Comparison of ENCODE assay signal across 20 cellular contexts in genomic region chr13:98945863-98946605, GRCh38. TPM values are rescaled to one million over a fixed set of nuclear protein-coding genes. Genes with fewer than 3 reads are reported as not detected.
A peak's percentile ranks its signal among the peaks of the same experiment; 100 is the strongest.
DNase-seq lines count a peak whose midpoint lies in the region; ATAC-seq, FAIRE-seq and TF ChIP-seq lines count a peak whose summit lies in the region.
"Had no signal": no experiment of that assay in that cellular context is flagged by ENCODE, and none has a peak within 500 bp of the region (broad histone marks: within the 10 kb centered on the region; RNA-seq: fewer than 3 reads in every experiment).

No MANE protein-coding gene starts in this region.

- no peaks in the 10 kb centered on the region for H3K9me3 Mint-ChIP-seq in activated CD4-positive, alpha-beta T cell treated with anti-CD3 and anti-CD28 coated beads, Interleukin-2, amount 10 ng/mL, durations not matched to agents 7 days and 5 days
- H3K9me3 Mint-ChIP-seq in astrocyte (ENCODE audit: unreplicated experiment), result no peaks in the 10 kb centered on the region
- no peaks in the 10 kb centered on the region for H3K9me3 Mint-ChIP-seq in type B pancreatic cell
- H3K9me3 Mint-ChIP-seq: activated naive CD8-positive, alpha-beta T cell treated with anti-CD3 and anti-CD28 coated beads, Interleukin-2, amount 10 ng/mL, durations not matched to agents 7 days and 5 days; activated T-cell treated with anti-CD3 and anti-CD28 coated beads, Interleukin-2, amount 50 U/mL, for 72 hours; natural killer cell had no signal

- no peak for DNase-seq in activated CD4-positive, alpha-beta T cell treated with anti-CD3 and anti-CD28 coated beads, Interleukin-2, amount 10 ng/mL, durations not matched to agents 7 days and 5 days
- DNase-seq in activated CD4-positive, alpha-beta T cell treated with anti-CD3 and anti-CD28 coated beads, Interleukin-2, amount 50 U/mL, for 1 hour, result no peak
- DNase-seq in astrocyte (ENCODE audit: low read depth) (no peak), type B pancreatic cell (ENCODE audit: extremely low spot score, unreplicated experiment) (no peak), A673 (ENCODE audit: low spot score) (no peak)
- DNase-seq: activated CD4-positive, CD25-positive, alpha-beta regulatory T cell treated with anti-CD3 and anti-CD28 coated beads, Interleukin-2, amount 50 U/mL, for 72 hours; activated naive CD8-positive, alpha-beta T cell treated with anti-CD3 and anti-CD28 coated beads, Interleukin-2, amount 10 ng/mL, durations not matched to agents 7 days and 5 days; activated T-cell treated with anti-CD3 and anti-CD28 coated beads, Interleukin-2, amount 50 U/mL, for 72 hours; brain microvascular endothelial cell; cortex of kidney; EL; natural killer cell; NCI-H1417 treated with DMSO at 0.1 percent for 48 hours; pancreas; right lobe of liver; tibial artery had no signal

- H3K4me1 Mint-ChIP-seq in activated CD4-positive, alpha-beta T cell treated with anti-CD3 and anti-CD28 coated beads, Interleukin-2, amount 10 ng/mL, durations not matched to agents 7 days and 5 days, result peaks cover 9% of the 10 kb centered on the region
- H3K4me1 Mint-ChIP-seq in astrocyte (ENCODE audit: low read depth, unreplicated experiment) (peaks cover 22% of the 10 kb centered on the region), type B pancreatic cell (ENCODE audit: unreplicated experiment) (peaks cover 10% of the 10 kb centered on the region)

- no peaks in the 10 kb centered on the region for H3K36me3 ChIP-seq in astrocyte (ENCODE audit: insufficient read depth, low read length)
- H3K36me3 ChIP-seq in mesodermal cell (ENCODE audit: control insufficient read depth, insufficient read depth, low read length), result peaks cover 30% of the 10 kb centered on the region
- H3K36me3 ChIP-seq in A673 (ENCODE audit: insufficient read depth, low read length, poor library complexity, severe bottlenecking), result no peaks in the 10 kb centered on the region
- H3K36me3 ChIP-seq: brain microvascular endothelial cell, pancreas, right lobe of liver, tibial artery had no signal

- H3K4me1 ChIP-seq in astrocyte (ENCODE audit: insufficient read depth, low read length) (no peaks in the 10 kb centered on the region), mesodermal cell (ENCODE audit: control insufficient read depth, insufficient read depth, low read length, poor library complexity, severe bottlenecking) (peaks cover 36% of the 10 kb centered on the region), A673 (ENCODE audit: insufficient read depth, low read length, poor library complexity, severe bottlenecking) (no peaks in the 10 kb centered on the region)
- H3K4me1 ChIP-seq: pancreas, right lobe of liver, tibial artery had no signal

- no peak overlapping the region for H3K4me3 ChIP-seq in astrocyte (ENCODE audit: insufficient read depth, low read depth, low read length)
- H3K4me3 ChIP-seq in mesodermal cell (ENCODE audit: extremely low read depth, insufficient read depth, low read length, poor library complexity, severe bottlenecking), result no peak overlapping the region
- H3K4me3 ChIP-seq in A673 (ENCODE audit: low read depth, low read length, poor library complexity, severe bottlenecking), result no peak overlapping the region
- H3K4me3 ChIP-seq: pancreas, right lobe of liver, tibial artery had no signal

- no TSS peak for BruUV-seq in A673 (replicated peaks; lab: Mats Ljungman, UMichigan)

- intact Hi-C loops in A673 (cut with micrococcal nuclease; ENCODE audit: unreplicated experiment), result no loop called here

- CTCF ChIA-PET in activated CD4-positive, alpha-beta T cell treated with anti-CD3 and anti-CD28 coated beads, Interleukin-2, amount 10 ng/mL, durations not matched to agents 7 days and 5 days (lab: Charles Lee), result no interaction called here
- CTCF ChIA-PET in A673 (lab: Charles Lee), result no interaction called here

- no peaks in the 10 kb centered on the region for H3K79me2 ChIP-seq in astrocyte (ENCODE audit: insufficient read depth, low read length)

- H3K27ac Mint-ChIP-seq in activated CD4-positive, alpha-beta T cell treated with anti-CD3 and anti-CD28 coated beads, Interleukin-2, amount 10 ng/mL, durations not matched to agents 7 days and 5 days, result peak overlapping the region; percentile 56
- H3K27ac Mint-ChIP-seq in astrocyte (ENCODE audit: unreplicated experiment) (peak overlapping the region; percentile 28), type B pancreatic cell (peak overlapping the region; percentile 39)
- H3K27ac Mint-ChIP-seq: activated naive CD8-positive, alpha-beta T cell treated with anti-CD3 and anti-CD28 coated beads, Interleukin-2, amount 10 ng/mL, durations not matched to agents 7 days and 5 days had no signal

- no peaks in the 10 kb centered on the region for H3K27me3 Mint-ChIP-seq in activated CD4-positive, alpha-beta T cell treated with anti-CD3 and anti-CD28 coated beads, Interleukin-2, amount 10 ng/mL, durations not matched to agents 7 days and 5 days
- H3K27me3 Mint-ChIP-seq in astrocyte (ENCODE audit: low read depth, unreplicated experiment), result no peaks in the 10 kb centered on the region
- H3K27me3 Mint-ChIP-seq in type B pancreatic cell, result no peaks in the 10 kb centered on the region
- H3K27me3 Mint-ChIP-seq: activated naive CD8-positive, alpha-beta T cell treated with anti-CD3 and anti-CD28 coated beads, Interleukin-2, amount 10 ng/mL, durations not matched to agents 7 days and 5 days had no signal

- no peak overlapping the region for H2AFZ ChIP-seq in astrocyte (ENCODE audit: low read depth, low read length)

- no peak overlapping the region for H3K4me3 Mint-ChIP-seq in activated CD4-positive, alpha-beta T cell treated with anti-CD3 and anti-CD28 coated beads, Interleukin-2, amount 10 ng/mL, durations not matched to agents 7 days and 5 days
- no peak overlapping the region for H3K4me3 Mint-ChIP-seq in astrocyte (ENCODE audit: unreplicated experiment)
- H3K4me3 Mint-ChIP-seq in type B pancreatic cell, result no peak overlapping the region
- H3K4me3 Mint-ChIP-seq: activated naive CD8-positive, alpha-beta T cell treated with anti-CD3 and anti-CD28 coated beads, Interleukin-2, amount 10 ng/mL, durations not matched to agents 7 days and 5 days; activated T-cell treated with anti-CD3 and anti-CD28 coated beads, Interleukin-2, amount 50 U/mL, for 72 hours; natural killer cell had no signal

- 83 to 98% methylated on average over 7 to 8 of the region's 9 CpGs for whole genome bisulfite sequencing in mesodermal cell (ENCODE audit: insufficient coverage in 2 of 2), 2 experiments

- no peaks in the 10 kb centered on the region for H3K27me3 ChIP-seq in astrocyte (ENCODE audit: insufficient read depth, low read length)
- H3K27me3 ChIP-seq in A673 (replicated peaks; ENCODE audit: insufficient read depth, low read depth, low read length, poor library complexity), result no peaks in the 10 kb centered on the region
- H3K27me3 ChIP-seq: brain microvascular endothelial cell, pancreas, right lobe of liver, tibial artery had no signal

- no peak overlapping the region for H3K4me2 ChIP-seq in astrocyte (ENCODE audit: low read length)

- TF ChIP-seq CTCF in astrocyte (IDR thresholded peaks at IDR 0.05; ENCODE audit: insufficient read depth, low read depth, low read length) (no peak), type B pancreatic cell (conservative IDR thresholded peaks at IDR 0.05) (no peak), A673 (conservative IDR thresholded peaks at IDR 0.05; ENCODE audit: low read depth, low read length) (no peak)

- POLR2A ChIA-PET in activated CD4-positive, alpha-beta T cell treated with anti-CD3 and anti-CD28 coated beads, Interleukin-2, amount 10 ng/mL, durations not matched to agents 7 days and 5 days (lab: Charles Lee), result no interaction called here
- POLR2A ChIA-PET in A673 (lab: Charles Lee; ENCODE audit: low non-redundant PET), result interaction anchor here (0.6 kb wide), 1 partner anchor 23 kb away, joined by 6 read pairs; no protein-coding TSS in a partner anchor

- no peaks in the 10 kb centered on the region for H4K20me1 ChIP-seq in astrocyte (ENCODE audit: insufficient read depth, low read length)

- no peak for ATAC-seq in GM19452 (IDR thresholded peaks at IDR 0.05; ENCODE audit: unreplicated experiment)
- ATAC-seq in HG03108 (IDR thresholded peaks at IDR 0.05; ENCODE audit: unreplicated experiment), result no peak
- ATAC-seq: activated T-cell treated with anti-CD3 and anti-CD28 coated beads, Interleukin-2, amount 50 U/mL, for 72 hours; natural killer cell; pancreas; right lobe of liver had no signal

- H3K27ac ChIP-seq in astrocyte (ENCODE audit: low read depth, low read length), result no peak overlapping the region
- peak overlapping the region; percentile 66 for H3K27ac ChIP-seq in mesodermal cell (ENCODE audit: low read depth, low read length, severe bottlenecking)
- H3K27ac ChIP-seq in A673 (ENCODE audit: low read depth, low read length, poor library complexity, severe bottlenecking), result no peak overlapping the region
- H3K27ac ChIP-seq: 22Rv1, brain microvascular endothelial cell, pancreas, right lobe of liver, tibial artery had no signal

- H3K9me3 ChIP-seq in astrocyte (ENCODE audit: insufficient read depth, low read depth, low read length) (no peaks in the 10 kb centered on the region), mesodermal cell (ENCODE audit: control insufficient read depth, low read length) (no peaks in the 10 kb centered on the region), A673 (ENCODE audit: low read depth, low read length, poor library complexity, severe bottlenecking) (no peaks in the 10 kb centered on the region)
- H3K9me3 ChIP-seq: pancreas, right lobe of liver, tibial artery had no signal

- H3K9ac ChIP-seq in astrocyte (ENCODE audit: low read length), result no peak overlapping the region

- H3K36me3 Mint-ChIP-seq in activated CD4-positive, alpha-beta T cell treated with anti-CD3 and anti-CD28 coated beads, Interleukin-2, amount 10 ng/mL, durations not matched to agents 7 days and 5 days (ENCODE audit: low read depth), result peaks cover 5% of the 10 kb centered on the region
- H3K36me3 Mint-ChIP-seq in astrocyte (ENCODE audit: low read depth, unreplicated experiment) (peaks cover 8% of the 10 kb centered on the region), type B pancreatic cell (no peaks in the 10 kb centered on the region)
- H3K36me3 Mint-ChIP-seq: natural killer cell had no signal

- no peak for FAIRE-seq in astrocyte (lab: Jason Lieb, UNC)
- FAIRE-seq: pancreas had no signal

RNA-seq across cellular contexts. Expression of gene DOCK9, which starts 31.8 kb away (rescaled TPM):
- total RNA-seq in activated CD4-positive, alpha-beta T cell treated with anti-CD3 and anti-CD28 coated beads, Interleukin-2, amount 10 ng/mL, durations not matched to agents 7 days and 5 days, result 100 to 1,000 TPM; 129 to 132 TPM
- total RNA-seq in astrocyte (43.5 and 56.3 TPM in 2 replicates), type B pancreatic cell (ENCODE audit: low replicate concordance) (46.2 and 122 TPM in 2 replicates), A673 (2021) (4.2 and 4.5 TPM in 2 replicates)
- polyA plus RNA-seq in mesodermal cell (2013, experiment 1 of 2), result 64.4 TPM
- polyA plus RNA-seq in mesodermal cell (2013, experiment 2 of 2), result 63.4 TPM
